18 cellular contexts compared by ENCODE assay signal in genomic region chr1:64881281-64881680, GRCh38.
DNase-seq lines count a peak whose midpoint lies in the region; ATAC-seq and TF ChIP-seq lines count a peak whose summit lies in the region.
"Had no signal": no experiment of that assay in that cellular context is flagged by ENCODE, and none has a peak within 500 bp of the region (broad histone marks: within the 10 kb centered on the region; RNA-seq: fewer than 3 reads in every experiment).

No MANE protein-coding gene starts in this region.

- peak overlapping the region in 1 of 2 donors; percentile 19 for H3K27ac Mint-ChIP-seq in stimulated activated naive CD8-positive, alpha-beta T cell treated with anti-CD3 and anti-CD28 coated beads, Interleukin-15, amount 100 ng/mL, for 72 hours
- H3K27ac Mint-ChIP-seq: activated CD4-positive, alpha-beta memory T cell treated with anti-CD3 and anti-CD28 coated beads, Interleukin-2, amount 10 ng/mL, durations not matched to agents 7 days and 5 days; activated naive CD8-positive, alpha-beta T cell treated with anti-CD3 and anti-CD28 coated beads, Interleukin-2, amount 10 ng/mL, durations not matched to agents 7 days and 5 days; dendritic cell treated with granulocyte-macrophage colony-stimulating factor and Interleukin-4, amounts not matched to agents 40 ng/mL and 50 ng/mL, for 4 days had no signal

- H2BK12ac ChIP-seq in trophoblast cell (ENCODE audit: low read length), result no peak overlapping the region

- H3K4me3 Mint-ChIP-seq in stimulated activated naive CD8-positive, alpha-beta T cell treated with anti-CD3 and anti-CD28 coated beads, Interleukin-15, amount 100 ng/mL, for 72 hours, result no peak overlapping the region
- H3K4me3 Mint-ChIP-seq: activated CD4-positive, alpha-beta memory T cell treated with anti-CD3 and anti-CD28 coated beads, Interleukin-2, amount 10 ng/mL, durations not matched to agents 7 days and 5 days; activated naive CD8-positive, alpha-beta T cell treated with anti-CD3 and anti-CD28 coated beads, Interleukin-2, amount 10 ng/mL, durations not matched to agents 7 days and 5 days; dendritic cell treated with granulocyte-macrophage colony-stimulating factor and Interleukin-4, amounts not matched to agents 40 ng/mL and 50 ng/mL, for 4 days; neural crest cell had no signal

- H3K23ac ChIP-seq in trophoblast cell (ENCODE audit: low read length), result no peak overlapping the region

- H2BK120ac ChIP-seq in trophoblast cell (ENCODE audit: insufficient read depth, low read length, poor library complexity), result no peak overlapping the region

- H3K18ac ChIP-seq in trophoblast cell (ENCODE audit: low read length), result no peak overlapping the region

- peak; percentile 60 for ATAC-seq in stimulated activated naive CD8-positive, alpha-beta T cell treated with anti-CD3 and anti-CD28 coated beads, Interleukin-15, amount 100 ng/mL, for 72 hours
- ATAC-seq in stimulated activated naive CD8-positive, alpha-beta T cell treated with anti-CD3 and anti-CD28 coated beads, Interleukin-15, Interleukin-2, amounts not matched to agents 100 U/mL and 50 U/mL, for 24 hours, result no peak

- no peak overlapping the region for H4K12ac ChIP-seq in trophoblast cell (ENCODE audit: low read depth, low read length)

- no peak overlapping the region for H2BK5ac ChIP-seq in trophoblast cell (ENCODE audit: low read depth, low read length, poor library complexity)

- no peaks in the 10 kb centered on the region for H3K9me3 Mint-ChIP-seq in stimulated activated naive CD8-positive, alpha-beta T cell treated with anti-CD3 and anti-CD28 coated beads, Interleukin-15, amount 100 ng/mL, for 72 hours
- H3K9me3 Mint-ChIP-seq: activated CD4-positive, alpha-beta memory T cell treated with anti-CD3 and anti-CD28 coated beads, Interleukin-2, amount 10 ng/mL, durations not matched to agents 7 days and 5 days; activated naive CD8-positive, alpha-beta T cell treated with anti-CD3 and anti-CD28 coated beads, Interleukin-2, amount 10 ng/mL, durations not matched to agents 7 days and 5 days; dendritic cell treated with granulocyte-macrophage colony-stimulating factor and Interleukin-4, amounts not matched to agents 40 ng/mL and 50 ng/mL, for 4 days; neural crest cell had no signal

- H3K4ac ChIP-seq in trophoblast cell (ENCODE audit: low read depth, low read length), result no peak overlapping the region

- no peak overlapping the region for H3K4me2 ChIP-seq in trophoblast cell (ENCODE audit: low read length)
- H3K4me2 ChIP-seq: BLaER1 had no signal

- TF ChIP-seq CTCF in fibroblast of mammary gland (conservative IDR thresholded peaks at IDR 0.05; ENCODE audit: control insufficient read depth, insufficient read depth, low read depth, low read length), result no peak

- no CpG with 5 or more reads among the region's 1 CpG for WGBS in trophoblast cell (ENCODE audit: extremely low coverage, insufficient coverage, insufficient read length)

- H4K8ac ChIP-seq in trophoblast cell (ENCODE audit: low read depth, low read length), result no peak overlapping the region

- H3K9ac ChIP-seq in trophoblast cell (ENCODE audit: low read length), result no peak overlapping the region
- H3K9ac ChIP-seq: BLaER1 had no signal

- no peak overlapping the region for H2AFZ ChIP-seq in trophoblast cell (ENCODE audit: insufficient read depth, low read length, poor library complexity)

- no peaks in the 10 kb centered on the region for H3K79me2 ChIP-seq in trophoblast cell (ENCODE audit: control insufficient read depth, insufficient read depth, low read length, poor library complexity)

- no peaks in the 10 kb centered on the region for H3K27me3 ChIP-seq in trophoblast cell (ENCODE audit: insufficient read depth, low read length)
- H3K27me3 ChIP-seq: BLaER1, uterus had no signal

- no peak for DNase-seq in stimulated activated naive CD8-positive, alpha-beta T cell treated with anti-CD3 and anti-CD28 coated beads, Interleukin-15, amount 100 ng/mL, for 72 hours
- DNase-seq in stimulated activated naive CD8-positive, alpha-beta T cell treated with anti-CD3 and anti-CD28 coated beads, Interleukin-15, Interleukin-2, amounts not matched to agents 100 U/mL and 50 U/mL, for 24 hours, result no peak
- DNase-seq in M059J (ENCODE audit: low read depth) (peak; percentile 70), fibroblast of mammary gland (ENCODE audit: low read depth) (peak; percentile 91), NCI-H526 (lab: John Stamatoyannopoulos, UW) (no peak), trophoblast cell (no peak), NCI-H774 (lab: John Stamatoyannopoulos, UW) (no peak)
- no peak for DNase-seq in activated CD8-positive, alpha-beta memory T cell treated with anti-CD3 and anti-CD28 coated beads, Interleukin-2, amount 50 U/mL, for 48 hours
- DNase-seq: activated CD4-positive, alpha-beta memory T cell treated with anti-CD3 and anti-CD28 coated beads, Interleukin-2, amount 10 ng/mL, durations not matched to agents 7 days and 5 days; activated naive CD8-positive, alpha-beta T cell treated with anti-CD3 and anti-CD28 coated beads, Interleukin-2, amount 10 ng/mL, durations not matched to agents 7 days and 5 days; GOT3; left colon; NCI-H2081 treated with DMSO at 0.1 percent for 48 hours; T-helper 2 cell; uterus had no signal

- H2AK5ac ChIP-seq in trophoblast cell (ENCODE audit: low read length), result no peak overlapping the region

- H4K91ac ChIP-seq in trophoblast cell (ENCODE audit: low read depth, low read length), result no peak overlapping the region

- H3K4me1 Mint-ChIP-seq in stimulated activated naive CD8-positive, alpha-beta T cell treated with anti-CD3 and anti-CD28 coated beads, Interleukin-15, amount 100 ng/mL, for 72 hours, result peaks cover 65% of the 10 kb centered on the region

- H3K14ac ChIP-seq in trophoblast cell (ENCODE audit: low read length), result no peak overlapping the region

- no peaks in the 10 kb centered on the region for H3K27me3 Mint-ChIP-seq in stimulated activated naive CD8-positive, alpha-beta T cell treated with anti-CD3 and anti-CD28 coated beads, Interleukin-15, amount 100 ng/mL, for 72 hours
- H3K27me3 Mint-ChIP-seq: activated CD4-positive, alpha-beta memory T cell treated with anti-CD3 and anti-CD28 coated beads, Interleukin-2, amount 10 ng/mL, durations not matched to agents 7 days and 5 days; activated naive CD8-positive, alpha-beta T cell treated with anti-CD3 and anti-CD28 coated beads, Interleukin-2, amount 10 ng/mL, durations not matched to agents 7 days and 5 days; dendritic cell treated with granulocyte-macrophage colony-stimulating factor and Interleukin-4, amounts not matched to agents 40 ng/mL and 50 ng/mL, for 4 days had no signal

- H3K4me3 ChIP-seq in fibroblast of mammary gland (ENCODE audit: control insufficient read depth, low read depth, low read length), result no peak overlapping the region
- no peak overlapping the region for H3K4me3 ChIP-seq in trophoblast cell (ENCODE audit: low read depth, low read length)
- H3K4me3 ChIP-seq: BLaER1, uterus had no signal

- H3K9me3 ChIP-seq in trophoblast cell (ENCODE audit: insufficient read depth, low read depth, low read length), result no peaks in the 10 kb centered on the region
- H3K9me3 ChIP-seq: BLaER1, uterus had no signal

- H3K36me3 ChIP-seq in trophoblast cell (ENCODE audit: control insufficient read depth in 1 of 2, insufficient read depth in 2 of 2, low read length in 2 of 2), result peaks cover 4 to 6% of the 10 kb centered on the region in 2 experiments
- H3K36me3 ChIP-seq: uterus had no signal

- no peaks in the 10 kb centered on the region for H3K4me1 ChIP-seq in trophoblast cell (ENCODE audit: control insufficient read depth in 1 of 2, insufficient read depth in 2 of 2, low read length in 2 of 2)
- H3K4me1 ChIP-seq: BLaER1, uterus had no signal

- H3K79me1 ChIP-seq in trophoblast cell (ENCODE audit: low read length), result no peaks in the 10 kb centered on the region

- no peak overlapping the region for H3K27ac ChIP-seq in trophoblast cell (ENCODE audit: low read depth, low read length)
- H3K27ac ChIP-seq: BLaER1, uterus had no signal

Comparison
In these comparisons a context has a peak if more than half of its experiments do, and no peak if none do; other contexts are left out.
1. DNase-seq: peak in M059J (single experiment) and fibroblast of mammary gland (single experiment); none in stimulated activated naive CD8-positive, alpha-beta T cell treated with anti-CD3 and anti-CD28 coated beads, Interleukin-15, amount 100 ng/mL, for 72 hours (0 of 2), stimulated activated naive CD8-positive, alpha-beta T cell treated with anti-CD3 and anti-CD28 coated beads, Interleukin-15, Interleukin-2, amounts not matched to agents 100 U/mL and 50 U/mL, for 24 hours (single experiment), activated CD8-positive, alpha-beta memory T cell treated with anti-CD3 and anti-CD28 coated beads, Interleukin-2, amount 50 U/mL, for 48 hours (single experiment), NCI-H526 (0 of 2), trophoblast cell (0 of 2) and NCI-H774 (single experiment).